ENCODE assay signal across 8 cellular contexts in genomic region chr1:101293461-101294045, GRCh38. TPM values are rescaled to one million over a fixed set of nuclear protein-coding genes. Genes with fewer than 3 reads are reported as not detected.
DNase-seq lines count a peak whose midpoint lies in the region; ATAC-seq, FAIRE-seq and TF ChIP-seq lines count a peak whose summit lies in the region.

No MANE protein-coding gene starts in this region.

- H3K27me3 ChIP-seq in HepG2 (ENCODE audit: control insufficient read depth in 1 of 2, insufficient read depth in 2 of 2, low read length in 2 of 2) (no peaks in the 10 kb centered on the region), WERI-Rb-1 (ENCODE audit: insufficient read depth, low read depth, severe bottlenecking) (peaks cover 54% of the 10 kb centered on the region)

- no peak for FAIRE-seq in HepG2 (lab: Jason Lieb, UNC)

- no peak for TF ChIP-seq POLR2A in HepG2 (IDR thresholded peaks at IDR 0.05; ENCODE audit: insufficient read depth in 1 of 2, low read depth in 2 of 2, low read length in 2 of 2)

- H3K27ac Mint-ChIP-seq in T-helper 17 cell = peak overlapping the region; percentile 67
- H3K27ac Mint-ChIP-seq in glutamatergic neuron (ENCODE audit: unreplicated experiment) = peak overlapping the region; percentile 53

- BruUV-seq in HepG2 (replicated peaks; lab: Mats Ljungman, UMichigan) = no TSS peak

- H3K9ac ChIP-seq in HepG2 (ENCODE audit: insufficient read depth, low read depth, low read length) = no peak overlapping the region

- no peak overlapping the region for H2AFZ ChIP-seq in HepG2 (ENCODE audit: low read length)

- H4K20me1 ChIP-seq in HepG2 (ENCODE audit: insufficient read depth, low read length) = no peaks in the 10 kb centered on the region

- H3K4me3 ChIP-seq in HepG2 (replicated peaks in 1 of 3; ENCODE audit: insufficient read depth in 1 of 3, low read depth in 2 of 3, low read length in 3 of 3) = no peak overlapping the region
- no peak overlapping the region for H3K4me3 ChIP-seq in WERI-Rb-1 (ENCODE audit: low read depth, low read length)

- H3K27me3 Mint-ChIP-seq in T-helper 17 cell (no peaks in the 10 kb centered on the region), glutamatergic neuron (ENCODE audit: unreplicated experiment) (peaks cover 10% of the 10 kb centered on the region)

- no peaks in the 10 kb centered on the region for H3K36me3 ChIP-seq in HepG2 (replicated peaks in 1 of 2; ENCODE audit: control insufficient read depth in 1 of 2, insufficient read depth in 2 of 2, low read length in 2 of 2)
- H3K36me3 ChIP-seq in WERI-Rb-1 = no peaks in the 10 kb centered on the region

- 80% methylated on average over 4 of the region's 4 CpGs for WGBS in HepG2 (ENCODE audit: low lambda C conversion rate)

- CTCF ChIA-PET in HepG2 (lab: Yijun Ruan, JAX; ENCODE audit: low intra/inter-chr PET ratio, low total read pairs) = no interaction called here

- H3K4me3 Mint-ChIP-seq in T-helper 17 cell (peak overlapping the region; percentile 5), glutamatergic neuron (ENCODE audit: unreplicated experiment) (no peak overlapping the region)

- H3K4me1 Mint-ChIP-seq in T-helper 17 cell = peaks cover 53% of the 10 kb centered on the region
- H3K4me1 Mint-ChIP-seq in glutamatergic neuron (ENCODE audit: low read depth, unreplicated experiment) = peaks cover 59% of the 10 kb centered on the region

- intact Hi-C loops in HepG2 (cut with micrococcal nuclease; ENCODE audit: unreplicated experiment) = no loop called here

- H3K36me3 Mint-ChIP-seq in T-helper 17 cell (ENCODE audit: low read depth) = no peaks in the 10 kb centered on the region
- H3K36me3 Mint-ChIP-seq in glutamatergic neuron (ENCODE audit: unreplicated experiment) = no peaks in the 10 kb centered on the region

- no peaks in the 10 kb centered on the region for H3K79me2 ChIP-seq in HepG2 (ENCODE audit: insufficient read depth, low read length)

- TF ChIP-seq EP300 in HepG2 (IDR thresholded peaks at IDR 0.05; ENCODE audit: low read depth in 2 of 2, low read length in 2 of 2) (no peak), HepG2 (CRISPR knock-in tag; IDR thresholded peaks at IDR 0.05; ENCODE audit: borderline replicate concordance) (no peak)

- H3K27ac ChIP-seq in HepG2 (ENCODE audit: extremely low read length, insufficient read depth, low read length) (no peak overlapping the region), WERI-Rb-1 (no peak overlapping the region)

- H3K9me3 ChIP-seq in T-helper 17 cell (ENCODE audit: control insufficient read depth, low read length, poor library complexity, severe bottlenecking) (no peaks in the 10 kb centered on the region), HepG2 (ENCODE audit: low read length) (no peaks in the 10 kb centered on the region), WERI-Rb-1 (ENCODE audit: severe bottlenecking) (no peaks in the 10 kb centered on the region)

- ATAC-seq in GM18861 (IDR thresholded peaks at IDR 0.05; ENCODE audit: unreplicated experiment) (peak; percentile 41), HG02798 (IDR thresholded peaks at IDR 0.05; ENCODE audit: poor library complexity, unreplicated experiment) (peak; percentile 55), T-helper 17 cell (peak; percentile 80), HepG2 (no peak)

- no peak overlapping the region for H3K4me2 ChIP-seq in HepG2 (ENCODE audit: low read depth, low read length)

- in situ Hi-C loops in HepG2 (cut with HindIII; ENCODE audit: extremely low pct_ligation_motif_present, low pct_unique_long_range_greater_than_20kb) = no loop called here

- DNase-seq in T-helper 17 cell = peak in 1 of 3 donors; percentile 48
- no peak for DNase-seq in glutamatergic neuron
- no peak for DNase-seq in HepG2 (ENCODE audit: low spot score)
- DNase-seq in KG1 (lab: John Stamatoyannopoulos, UW) = no peak
- no peak for DNase-seq in WERI-Rb-1
- no peak for DNase-seq in dermis blood vessel endothelial cell

- TF ChIP-seq CTCF in glutamatergic neuron (IDR thresholded peaks at IDR 0.05; ENCODE audit: partially characterized antibody, unreplicated experiment) (no peak), HepG2 (CRISPR knock-in tag; IDR thresholded peaks at IDR 0.05) (no peak), WERI-Rb-1 (IDR thresholded peaks at IDR 0.05; ENCODE audit: low read depth, low read length) (no peak)

- POLR2A ChIA-PET in HepG2 (lab: Yijun Ruan, JAX) = no interaction called here

- peaks cover 39% of the 10 kb centered on the region for H3K4me1 ChIP-seq in HepG2 (ENCODE audit: insufficient read depth, low read length)

- TF ChIP-seq RAD21 in HepG2 (CRISPR knock-in tag; IDR thresholded peaks at IDR 0.05) = no peak

- H3K9me3 Mint-ChIP-seq in glutamatergic neuron (ENCODE audit: unreplicated experiment) = peaks cover 14% of the 10 kb centered on the region

TF ChIP-seq in HepG2, 621 proteins besides CTCF, POLR2A, EP300 and RAD21:
- no peak for TF ChIP-seq ZNF567 (CRISPR knock-in tag; IDR thresholded peaks at IDR 0.05; ENCODE audit: borderline replicate concordance)
- no peak for TF ChIP-seq PREB (CRISPR knock-in tag; IDR thresholded peaks at IDR 0.05)
- TF ChIP-seq PAX8 (CRISPR knock-in tag; IDR thresholded peaks at IDR 0.05; ENCODE audit: borderline replicate concordance) = no peak
- no peak for TF ChIP-seq KDM5B (CRISPR knock-in tag; IDR thresholded peaks at IDR 0.05; ENCODE audit: borderline replicate concordance)
- no peak for TF ChIP-seq NFYC (CRISPR knock-in tag; IDR thresholded peaks at IDR 0.05)
- TF ChIP-seq ZNF12 (CRISPR knock-in tag; IDR thresholded peaks at IDR 0.05) = no peak
- no peak for TF ChIP-seq ZNF644 (CRISPR knock-in tag; IDR thresholded peaks at IDR 0.05; ENCODE audit: low read depth)
- no peak for TF ChIP-seq ZNF326 (CRISPR knock-in tag; IDR thresholded peaks at IDR 0.05; ENCODE audit: borderline replicate concordance)
- TF ChIP-seq MXD4 (CRISPR knock-in tag; IDR thresholded peaks at IDR 0.05) = no peak
- no peak for TF ChIP-seq TARDBP (CRISPR knock-in tag; IDR thresholded peaks at IDR 0.05)
- no peak for TF ChIP-seq SP140L (CRISPR knock-in tag; IDR thresholded peaks at IDR 0.05; ENCODE audit: borderline replicate concordance)
- TF ChIP-seq ZNF652 (CRISPR knock-in tag; IDR thresholded peaks at IDR 0.05; ENCODE audit: borderline replicate concordance, low read depth) = no peak
- no peak for TF ChIP-seq FOXP1 (IDR thresholded peaks at IDR 0.05)
- TF ChIP-seq FOXP1 (CRISPR knock-in tag; IDR thresholded peaks at IDR 0.05) = no peak
- no peak for TF ChIP-seq ZNF75D (CRISPR knock-in tag; IDR thresholded peaks at IDR 0.05; ENCODE audit: borderline replicate concordance)
- TF ChIP-seq ZNF230 (CRISPR knock-in tag; IDR thresholded peaks at IDR 0.05) = no peak
- TF ChIP-seq SIX1 (CRISPR knock-in tag; IDR thresholded peaks at IDR 0.05; ENCODE audit: borderline replicate concordance) = no peak

RNA-seq across cellular contexts. Expression of gene S1PR1, which starts 56.7 kb away (rescaled TPM):
- total RNA-seq in T-helper 17 cell (100 to 1,000 TPM; 157 to 226 TPM), glutamatergic neuron (ENCODE audit: unreplicated experiment) (not detected), HepG2 (2016; rRNA removed; fragmentation: Illumina TruSeq; extraction: Trizol) (not detected in 2 replicates), dermis blood vessel endothelial cell (311 and 394 TPM in 2 replicates)
- not detected in 2 replicates for total RNA-seq in HepG2 (2016; cell fraction: cytosol; rRNA removed; fragmentation: Illumina TruSeq; extraction: Trizol; ENCODE audit: low read depth)
- total RNA-seq in HepG2 (2016; cell fraction: insoluble cytoplasmic fraction; rRNA removed; fragmentation: Illumina TruSeq; extraction: Trizol) = not detected in 2 replicates
- total RNA-seq in HepG2 (2016; cell fraction: membrane; rRNA removed; fragmentation: Illumina TruSeq; extraction: Trizol) = not detected in 2 replicates
- total RNA-seq in HepG2 (2016; cell fraction: nucleus; rRNA removed; fragmentation: Illumina TruSeq; extraction: Trizol) = not detected in 2 replicates
- not detected in 2 replicates for polyA plus RNA-seq in HepG2 (2011; rRNA removed)
- polyA plus RNA-seq in HepG2 (2011; cell fraction: cytosol; rRNA removed) = not detected in 2 replicates
- not detected in 2 replicates for polyA plus RNA-seq in HepG2 (2011; cell fraction: nucleus; rRNA removed)
- not detected in 2 replicates for polyA plus RNA-seq in HepG2 (2012)
- polyA plus RNA-seq in HepG2 (2016; cell fraction: cytosol; fragmentation: Illumina TruSeq; extraction: Trizol; ENCODE audit: low read depth) = not detected in 2 replicates
- polyA plus RNA-seq in HepG2 (2016; cell fraction: insoluble cytoplasmic fraction; fragmentation: Illumina TruSeq; extraction: Trizol; ENCODE audit: low read depth) = not detected in 2 replicates
- not detected in 2 replicates for polyA plus RNA-seq in HepG2 (2016; cell fraction: membrane; fragmentation: Illumina TruSeq; extraction: Trizol; ENCODE audit: low read depth)
- polyA plus RNA-seq in HepG2 (2016; cell fraction: nucleus; fragmentation: Illumina TruSeq; extraction: Trizol; ENCODE audit: insufficient read depth, low read depth) = not detected in 2 replicates
- 0.33 TPM in 1 of 2 replicates, not detected in the other for polyA minus RNA-seq in HepG2 (2011; rRNA and poly(A)+ RNA removed; ENCODE audit: low replicate concordance)
- polyA minus RNA-seq in HepG2 (2011; cell fraction: cytosol; rRNA and poly(A)+ RNA removed) = not detected in 2 replicates
- polyA minus RNA-seq in HepG2 (2011; cell fraction: nucleus; rRNA and poly(A)+ RNA removed) = not detected in 2 replicates

Comparison
In these comparisons a context has a peak if more than half of its experiments do, and no peak if none do; other contexts are left out.
1. RNA of gene S1PR1, which starts 56.7 kb away (total RNA-seq): 311 to 394 TPM in dermis blood vessel endothelial cell and 157 to 226 TPM in T-helper 17 cell; not detected in glutamatergic neuron (single experiment) and not detected in HepG2; every median in the first group is over 100 times any median in the second.